ENCODE assay signal across 25 cellular contexts in genomic region chr7:140686921-140687320, GRCh38. TPM values are rescaled to one million over a fixed set of nuclear protein-coding genes. Genes with fewer than 3 reads are reported as not detected.
"Had no signal": no experiment of that assay in that cellular context is flagged by ENCODE, and none has a peak within 500 bp of the region (broad histone marks: within the 10 kb centered on the region; RNA-seq: fewer than 3 reads in every experiment).

No MANE protein-coding gene starts in this region.

- H3K27ac ChIP-seq: PC-9, Peyer's patch, SJCRH30 had no signal

- H3K4me3 ChIP-seq: MG63, PC-9, Peyer's patch, SJCRH30 had no signal

- ATAC-seq: HepG2, Right ventricle myocardium inferior had no signal

- DNase-seq: IMR-90, Karpas-422, KG1, MG63, NCI-H1092, NCI-H1105 treated with DMSO at 0.1 percent for 48 hours, NCI-H1417 treated with DMSO at 0.1 percent for 48 hours, NCI-H146, NCI-H1694 treated with DMSO at 0.1 percent for 48 hours, NCI-H2029, NCI-H2081 treated with DMSO at 0.1 percent for 48 hours, NCI-H2171, NCI-H226, NCI-H446, NCI-H510A, NCI-H524 treated with DMSO at 0.1 percent for 48 hours, NCI-H69, NCI-H774, OCI-M1, PC-9, SHP77 treated with DMSO at 0.1 percent for 48 hours, SJCRH30 had no signal

- H3K36me3 ChIP-seq: MG63, SJCRH30 had no signal

- H2AFZ ChIP-seq: PC-9 had no signal

- FAIRE-seq: HepG2 had no signal

- H3K9me3 ChIP-seq: MG63, Peyer's patch, SJCRH30 had no signal

- H3K4me2 ChIP-seq: PC-9 had no signal

- H3K27me3 ChIP-seq: MG63, Peyer's patch, SJCRH30 had no signal

- H3K4me1 ChIP-seq: Peyer's patch had no signal

RNA-seq across cellular contexts. Expression of gene DENND2A, which starts 46.3 kb away (rescaled TPM):
- total RNA-seq: HepG2 had no signal
- polyA plus RNA-seq: HepG2 had no signal
